ENCODE assay signal across 12 cellular contexts in genomic region chr14:24392327-24393098, GRCh38. TPM values are rescaled to one million over a fixed set of nuclear protein-coding genes. Genes with fewer than 3 reads are reported as not detected.
DNase-seq lines count a peak whose midpoint lies in the region; ATAC-seq, FAIRE-seq and TF ChIP-seq lines count a peak whose summit lies in the region.
"Had no signal": no experiment of that assay in that cellular context is flagged by ENCODE, and none has a peak within 500 bp of the region (broad histone marks: within the 10 kb centered on the region; RNA-seq: fewer than 3 reads in every experiment).

No MANE protein-coding gene starts in this region.

- H2AFZ ChIP-seq in H1 (ENCODE audit: low read length) (no peak overlapping the region), trophoblast cell (ENCODE audit: insufficient read depth, low read length, poor library complexity) (no peak overlapping the region)

- no peak overlapping the region for H3K23ac ChIP-seq in H1 (ENCODE audit: insufficient read length)
- no peak overlapping the region for H3K23ac ChIP-seq in trophoblast cell (ENCODE audit: low read length)

- H3K14ac ChIP-seq in H1 (ENCODE audit: insufficient read length) (no peak overlapping the region), trophoblast cell (ENCODE audit: low read length) (peak overlapping the region; percentile 60)

- H3K9me3 Mint-ChIP-seq in activated T-helper 2 cell treated with anti-CD3 and anti-CD28 coated beads, Interferon-gamma antibody, Interleukin-2, Interleukin-4, amounts not matched to agents 10 μg/mL and 5 μg/mL and 100 μg/mL, durations not matched to agents 14 hours and 24 hours and 36 hours = no peaks in the 10 kb centered on the region
- H3K9me3 Mint-ChIP-seq: activated naive CD4-positive, alpha-beta T cell treated with anti-CD3 and anti-CD28 coated beads for 36 hours; stimulated activated naive CD8-positive, alpha-beta T cell treated with anti-CD3 and anti-CD28 coated beads, Interleukin-15, amount 100 ng/mL, for 72 hours; T-helper 1 cell treated with Interleukin-12 subunit alpha and Interleukin-12 subunit beta and Interleukin-4 antibody, amounts not matched to agents 30 μg/mL and 1 μg/mL, for 36 hours had no signal

- H2BK20ac ChIP-seq in H1 (ENCODE audit: low read length) = 0 out of 2 replicates have a peak overlapping the region, but pooled peaks have one; percentile 26

- H3K27me3 Mint-ChIP-seq in activated T-helper 2 cell treated with anti-CD3 and anti-CD28 coated beads, Interferon-gamma antibody, Interleukin-2, Interleukin-4, amounts not matched to agents 10 μg/mL and 5 μg/mL and 100 μg/mL, durations not matched to agents 14 hours and 24 hours and 36 hours (ENCODE audit: low read depth) = peaks cover 39% of the 10 kb centered on the region

- no peak overlapping the region for H2BK15ac ChIP-seq in H1 (ENCODE audit: low read length)

- H3K4me2 ChIP-seq in H1 (ENCODE audit: insufficient read depth in 1 of 2, low read depth in 2 of 2, low read length in 2 of 2) (no peak overlapping the region; a peak in 1 of 4 replicates), trophoblast cell (ENCODE audit: low read length) (peak overlapping the region; percentile 15)

- H3K4me1 Mint-ChIP-seq in activated T-helper 2 cell treated with anti-CD3 and anti-CD28 coated beads, Interferon-gamma antibody, Interleukin-2, Interleukin-4, amounts not matched to agents 10 μg/mL and 5 μg/mL and 100 μg/mL, durations not matched to agents 14 hours and 24 hours and 36 hours (ENCODE audit: low read depth) = no peaks in the 10 kb centered on the region

- TF ChIP-seq POLR2A in H54 (IDR thresholded peaks at IDR 0.05; ENCODE audit: low read depth, low read length) (no peak), H1 (IDR thresholded peaks at IDR 0.05; ENCODE audit: control extremely low read depth in 1 of 2, low read depth in 2 of 2, low read length in 2 of 2) (no peak), spleen (IDR thresholded peaks at IDR 0.05) (no peak)

- H2BK120ac ChIP-seq in H1 (replicated peaks; ENCODE audit: low read depth, low read length) = no peak overlapping the region
- no peak overlapping the region for H2BK120ac ChIP-seq in trophoblast cell (ENCODE audit: insufficient read depth, low read length, poor library complexity)

- peaks cover 0 to 5% (median 0%) of the 10 kb centered on the region in 4 experiments; a peak in 3 of 7 replicates for H3K4me1 ChIP-seq in H1 (replicated peaks in 1 of 4; ENCODE audit: control insufficient read depth in 3 of 4, insufficient read depth in 4 of 4, low read length in 3 of 4)
- peaks cover 19 to 26% of the 10 kb centered on the region in 2 experiments for H3K4me1 ChIP-seq in trophoblast cell (ENCODE audit: control insufficient read depth in 1 of 2, insufficient read depth in 2 of 2, low read length in 2 of 2)
- no peaks in the 10 kb centered on the region for H3K4me1 ChIP-seq in spleen

- peaks cover 0 to 3% (median 1%) of the 10 kb centered on the region in 4 experiments; a peak in 2 of 7 replicates for H3K27me3 ChIP-seq in H1 (replicated peaks in 1 of 4; ENCODE audit: control insufficient read depth in 3 of 4, extremely low read depth in 1 of 4, insufficient read depth in 3 of 4, low read length in 3 of 4)
- no peaks in the 10 kb centered on the region for H3K27me3 ChIP-seq in trophoblast cell (ENCODE audit: insufficient read depth, low read length)
- peaks cover 0 to 9% (median 0%) of the 10 kb centered on the region in 7 donors for H3K27me3 ChIP-seq in spleen (replicated peaks in 1 of 7)

- no peak overlapping the region for H4K91ac ChIP-seq in H1 (replicated peaks; ENCODE audit: insufficient read length, low read length)
- H4K91ac ChIP-seq in trophoblast cell (ENCODE audit: low read depth, low read length) = no peak overlapping the region

- TF ChIP-seq RAD21 in H1 (IDR thresholded peaks at IDR 0.05 in 1 of 2, conservative IDR thresholded peaks at IDR 0.05 in 1 of 2; ENCODE audit: low read depth in 2 of 2, low read length in 2 of 2) = no peak

- DNase-seq in H54 (ENCODE audit: insufficient read length, low spot score) (peak; percentile 45), NCI-H345 treated with DMSO at 0.1 percent for 48 hours (lab: John Stamatoyannopoulos, UW; ENCODE audit: unreplicated experiment) (peak; percentile 36), H1 (ENCODE audit: low read depth in 1 of 2, low spot score in 2 of 2) (no peak), trophoblast cell (peak; percentile 51 to 89), spleen (no peak), C1 segment of cervical spinal cord (lab: John Stamatoyannopoulos, UW) (no peak)
- no peak for DNase-seq in activated T-helper 2 cell treated with anti-CD3 and anti-CD28 coated beads, Interferon-gamma antibody, Interleukin-2, Interleukin-4, amounts not matched to agents 10 μg/mL and 5 μg/mL and 100 μg/mL, durations not matched to agents 14 hours and 24 hours and 36 hours (ENCODE audit: low spot score)
- DNase-seq: activated naive CD4-positive, alpha-beta T cell treated with anti-CD3 and anti-CD28 coated beads for 36 hours; right cardiac atrium; stimulated activated naive CD8-positive, alpha-beta T cell treated with anti-CD3 and anti-CD28 coated beads, Interleukin-15, amount 100 ng/mL, for 72 hours had no signal

- TF ChIP-seq EP300 in H1 (IDR thresholded peaks at IDR 0.05; ENCODE audit: borderline replicate concordance in 1 of 2, low read depth in 2 of 2, low read length in 2 of 2) = no peak

- no peaks in the 10 kb centered on the region for H3K79me2 ChIP-seq in H1 (ENCODE audit: control insufficient read depth in 1 of 2, insufficient read depth in 2 of 2, low read length in 2 of 2)
- H3K79me2 ChIP-seq in trophoblast cell (ENCODE audit: control insufficient read depth, insufficient read depth, low read length, poor library complexity) = no peaks in the 10 kb centered on the region

- no peak overlapping the region for H2AK5ac ChIP-seq in H1 (ENCODE audit: low read depth, low read length)
- no peak overlapping the region for H2AK5ac ChIP-seq in trophoblast cell (ENCODE audit: low read length)

- H3K23me2 ChIP-seq in H1 (ENCODE audit: low read depth, low read length) = no peaks in the 10 kb centered on the region

- H3K18ac ChIP-seq in H1 (ENCODE audit: extremely low read depth, low read length) (no peak overlapping the region), trophoblast cell (ENCODE audit: low read length) (no peak overlapping the region)

- H3K4ac ChIP-seq in H1 (replicated peaks; ENCODE audit: insufficient read length, low read depth, low read length) (no peak overlapping the region), trophoblast cell (ENCODE audit: low read depth, low read length) (no peak overlapping the region)

- H4K8ac ChIP-seq in H1 (ENCODE audit: extremely low read depth, insufficient read depth, low read length) (no peak overlapping the region), trophoblast cell (ENCODE audit: low read depth, low read length) (peak overlapping the region; percentile 7)

- H3K27ac ChIP-seq in H1 (ENCODE audit: low read depth, low read length) = no peak overlapping the region
- peak overlapping the region; percentile 64 for H3K27ac ChIP-seq in trophoblast cell (ENCODE audit: low read depth, low read length)
- no peak overlapping the region for H3K27ac ChIP-seq in spleen

- no peak overlapping the region for H3K9ac ChIP-seq in H1 (replicated peaks in 1 of 4; ENCODE audit: extremely low read depth in 1 of 4, low read depth in 3 of 4, low read length in 3 of 4)
- H3K9ac ChIP-seq in trophoblast cell (ENCODE audit: low read length) = no peak overlapping the region

- CTCF ChIA-PET in H1 (lab: Charles Lee; ENCODE audit: partially characterized antibody) = interaction anchor here (1.0 to 5.4 kb wide), 6 partner anchors 14 to 44 kb away, joined by 3 to 40 read pairs (median 4); no protein-coding TSS in a partner anchor

- no peaks in the 10 kb centered on the region for H4K20me1 ChIP-seq in H1 (replicated peaks in 1 of 2; ENCODE audit: control insufficient read depth in 1 of 2, insufficient read depth in 2 of 2, low read length in 2 of 2)

- no peaks in the 10 kb centered on the region for H3K36me3 Mint-ChIP-seq in activated T-helper 2 cell treated with anti-CD3 and anti-CD28 coated beads, Interferon-gamma antibody, Interleukin-2, Interleukin-4, amounts not matched to agents 10 μg/mL and 5 μg/mL and 100 μg/mL, durations not matched to agents 14 hours and 24 hours and 36 hours (ENCODE audit: low read depth)

- intact Hi-C loops in spleen (cut with DNase I; ENCODE audit: low total_unique reads) = no loop called here
- intact Hi-C loops in activated T-helper 2 cell treated with anti-CD3 and anti-CD28 coated beads, Interferon-gamma antibody, Interleukin-2, Interleukin-4, amounts not matched to agents 10 μg/mL and 5 μg/mL and 100 μg/mL, durations not matched to agents 14 hours and 24 hours and 36 hours (cut with micrococcal nuclease) = no loop called here

- H3K79me1 ChIP-seq in H1 (ENCODE audit: low read depth, low read length) = no peaks in the 10 kb centered on the region
- H3K79me1 ChIP-seq in trophoblast cell (ENCODE audit: low read length) = peaks cover 18% of the 10 kb centered on the region

- H3K36me3 ChIP-seq in H1 (ENCODE audit: control insufficient read depth in 2 of 4, insufficient read depth in 4 of 4, low read length in 3 of 4) (no peaks in the 10 kb centered on the region), trophoblast cell (ENCODE audit: control insufficient read depth in 1 of 2, insufficient read depth in 2 of 2, low read length in 2 of 2) (no peaks in the 10 kb centered on the region), spleen (no peaks in the 10 kb centered on the region)

- H3K4me3 ChIP-seq in H1 (ENCODE audit: extremely low read depth in 1 of 4, insufficient read depth in 2 of 4, low read depth in 3 of 4, low read length in 4 of 4) = no peak overlapping the region
- H3K4me3 ChIP-seq in trophoblast cell (ENCODE audit: low read depth, low read length) = no peak overlapping the region
- no peak overlapping the region for H3K4me3 ChIP-seq in spleen

- H2BK12ac ChIP-seq in H1 (ENCODE audit: low read depth, low read length) = 0 out of 2 replicates have a peak overlapping the region, but pooled peaks have one; percentile 19
- no peak overlapping the region for H2BK12ac ChIP-seq in trophoblast cell (ENCODE audit: low read length)

- POLR2A ChIA-PET in H1 (lab: Charles Lee; ENCODE audit: partially characterized antibody) = interaction anchor here (0.7 to 4.7 kb wide), 3 partner anchors 14 to 23 kb away, joined by 3 to 27 read pairs (median 4); no protein-coding TSS in a partner anchor

- no peak for FAIRE-seq in H54 (lab: Jason Lieb, UNC)
- FAIRE-seq in H1 (lab: Jason Lieb, UNC) = no peak

- no peak overlapping the region for H3K56ac ChIP-seq in H1 (replicated peaks; ENCODE audit: insufficient read length, low read depth, low read length)

- H3K4me3 Mint-ChIP-seq in activated T-helper 2 cell treated with anti-CD3 and anti-CD28 coated beads, Interferon-gamma antibody, Interleukin-2, Interleukin-4, amounts not matched to agents 10 μg/mL and 5 μg/mL and 100 μg/mL, durations not matched to agents 14 hours and 24 hours and 36 hours (ENCODE audit: low read depth) = no peak overlapping the region
- H3K4me3 Mint-ChIP-seq: activated naive CD4-positive, alpha-beta T cell treated with anti-CD3 and anti-CD28 coated beads for 36 hours; stimulated activated naive CD8-positive, alpha-beta T cell treated with anti-CD3 and anti-CD28 coated beads, Interleukin-15, amount 100 ng/mL, for 72 hours; T-helper 1 cell treated with Interleukin-12 subunit alpha and Interleukin-12 subunit beta and Interleukin-4 antibody, amounts not matched to agents 30 μg/mL and 1 μg/mL, for 36 hours had no signal

- H3K9me3 ChIP-seq in H1 (ENCODE audit: insufficient read depth in 2 of 2, low read depth in 1 of 2, low read length in 1 of 2) (no peaks in the 10 kb centered on the region), trophoblast cell (ENCODE audit: insufficient read depth, low read depth, low read length) (no peaks in the 10 kb centered on the region), spleen (no peaks in the 10 kb centered on the region)

- TF ChIP-seq CTCF in H1 (IDR thresholded peaks at IDR 0.05; ENCODE audit: control extremely low read depth in 1 of 3, insufficient read depth in 1 of 3, low read depth in 1 of 3, low read length in 3 of 3) = peak in 1 of 3 experiments; percentile 26; a peak in 1 of 4 replicates
- no peak for TF ChIP-seq CTCF in spleen (IDR thresholded peaks at IDR 0.05 in 8 of 11, conservative IDR thresholded peaks at IDR 0.05 in 3 of 11)

- H2BK5ac ChIP-seq in H1 (ENCODE audit: low read depth, low read length) (no peak overlapping the region), trophoblast cell (ENCODE audit: low read depth, low read length, poor library complexity) (peak overlapping the region; percentile 47)

- H4K12ac ChIP-seq in trophoblast cell (ENCODE audit: low read depth, low read length) = no peak overlapping the region

- H4K5ac ChIP-seq in H1 (ENCODE audit: insufficient read length, low read depth, low read length) = no peak overlapping the region

- no peak overlapping the region for H3K27ac Mint-ChIP-seq in activated T-helper 2 cell treated with anti-CD3 and anti-CD28 coated beads, Interferon-gamma antibody, Interleukin-2, Interleukin-4, amounts not matched to agents 10 μg/mL and 5 μg/mL and 100 μg/mL, durations not matched to agents 14 hours and 24 hours and 36 hours
- H3K27ac Mint-ChIP-seq: activated naive CD4-positive, alpha-beta T cell treated with anti-CD3 and anti-CD28 coated beads for 36 hours; stimulated activated naive CD8-positive, alpha-beta T cell treated with anti-CD3 and anti-CD28 coated beads, Interleukin-15, amount 100 ng/mL, for 72 hours; T-helper 1 cell treated with Interleukin-12 subunit alpha and Interleukin-12 subunit beta and Interleukin-4 antibody, amounts not matched to agents 30 μg/mL and 1 μg/mL, for 36 hours had no signal

- 63% methylated on average over 8 of the region's 8 CpGs; no CpG with 5 or more reads in 1 of the 2 experiments for WGBS in H1 (ENCODE audit: extremely low coverage in 1 of 2, insufficient coverage in 1 of 2, insufficient read length in 1 of 2, insufficient replicate concordance in 2 of 2, low coverage in 1 of 2, low lambda C conversion rate in 2 of 2, missing lambda C conversion rate in 1 of 2), 2 experiments
- no CpG with 5 or more reads among the region's 8 CpGs for WGBS in trophoblast cell (ENCODE audit: extremely low coverage, insufficient coverage, insufficient read length)
- WGBS in spleen, 5 donors = 75 to 88% (median 77%) methylated on average over 8 of the region's 8 CpGs

- ATAC-seq in GM19463 (IDR thresholded peaks at IDR 0.05; ENCODE audit: unreplicated experiment) = no peak
- ATAC-seq: stimulated activated naive CD8-positive, alpha-beta T cell treated with anti-CD3 and anti-CD28 coated beads, Interleukin-15, amount 100 ng/mL, for 72 hours had no signal

RNA-seq across cellular contexts. Expression of gene NYNRIN, which starts 6.3 kb away (rescaled TPM):
- 18.3 and 19.6 TPM in 2 replicates for total RNA-seq in H1 (2021; fragmentation: NEBNext Ultra II Directional; extraction: Animal tissue kit (Norgen Biotek cat#: 25700))
- polyA plus RNA-seq in H1 (2011; rRNA removed) = 15.2 and 18.4 TPM in 2 replicates
- polyA plus RNA-seq in H1 (2011; cell fraction: cytosol; rRNA removed) = 10.5 TPM
- 27.2 TPM for polyA plus RNA-seq in H1 (2011; cell fraction: nucleus; rRNA removed)
- 11.9 to 18.8 TPM (median 15.4 TPM) in 4 replicates for polyA plus RNA-seq in H1 (2012, experiment 1 of 2)
- 15.0 TPM for polyA plus RNA-seq in H1 (2012, experiment 2 of 2)
- 9.0 TPM for polyA plus RNA-seq in H1 (2013, experiment 1 of 2)
- polyA plus RNA-seq in H1 (2013, experiment 2 of 2) = 8.4 TPM
- 24.2 and 26.3 TPM in 2 replicates for polyA minus RNA-seq in H1 (2011; rRNA and poly(A)+ RNA removed)
- polyA minus RNA-seq in H1 (2011; cell fraction: cytosol; rRNA and poly(A)+ RNA removed) = 16.6 TPM
- 18.8 TPM for polyA minus RNA-seq in H1 (2011; cell fraction: nucleus; rRNA and poly(A)+ RNA removed)
- polyA plus RNA-seq in trophoblast cell (2013) = 28.6 and 29.2 TPM in 2 replicates
- 10 to 100 TPM in 5 of 7 donors, 1 to 10 TPM in 2; 4.7 to 18.0 (median 12.0) TPM for total RNA-seq in spleen
- 1 to 10 TPM in 2 of 3 donors, under 1 TPM in 1; 0.87 to 2.7 (median 2.2) TPM for polyA plus RNA-seq in spleen
- 0.02 and 0.34 TPM in 2 replicates for total RNA-seq in activated T-helper 2 cell treated with anti-CD3 and anti-CD28 coated beads, Interferon-gamma antibody, Interleukin-2, Interleukin-4, amounts not matched to agents 10 μg/mL and 5 μg/mL and 100 μg/mL, durations not matched to agents 14 hours and 24 hours and 36 hours

RNA-seq across cellular contexts. Expression of gene NFATC4, which starts 24.5 kb away (rescaled TPM):
- 47.3 and 51.2 TPM in 2 replicates for total RNA-seq in H1 (2021; fragmentation: NEBNext Ultra II Directional; extraction: Animal tissue kit (Norgen Biotek cat#: 25700))
- 50.3 and 78.9 TPM in 2 replicates for polyA plus RNA-seq in H1 (2011; rRNA removed)
- 58.4 TPM for polyA plus RNA-seq in H1 (2011; cell fraction: cytosol; rRNA removed)
- 578 TPM for polyA plus RNA-seq in H1 (2011; cell fraction: nucleus; rRNA removed)
- 35.4 to 72.8 TPM (median 70.8 TPM) in 4 replicates for polyA plus RNA-seq in H1 (2012, experiment 1 of 2)
- polyA plus RNA-seq in H1 (2012, experiment 2 of 2) = 49.3 TPM
- 29.4 TPM for polyA plus RNA-seq in H1 (2013, experiment 1 of 2)
- 24.1 TPM for polyA plus RNA-seq in H1 (2013, experiment 2 of 2)
- 19.4 and 23.0 TPM in 2 replicates for polyA minus RNA-seq in H1 (2011; rRNA and poly(A)+ RNA removed)
- 22.5 TPM for polyA minus RNA-seq in H1 (2011; cell fraction: cytosol; rRNA and poly(A)+ RNA removed)
- polyA minus RNA-seq in H1 (2011; cell fraction: nucleus; rRNA and poly(A)+ RNA removed) = 54.7 TPM
- polyA plus RNA-seq in trophoblast cell (2013) = 33.4 and 33.6 TPM in 2 replicates
- 10 to 100 TPM; 10.7 to 29.2 (median 20.2) TPM for total RNA-seq in spleen
- 100 to 1,000 TPM in 1 of 3 donors, 10 to 100 TPM in 2; 51.1 to 145 (median 99.9) TPM for polyA plus RNA-seq in spleen
- 0.21 TPM in 1 of 2 replicates, not detected in the other for total RNA-seq in activated T-helper 2 cell treated with anti-CD3 and anti-CD28 coated beads, Interferon-gamma antibody, Interleukin-2, Interleukin-4, amounts not matched to agents 10 μg/mL and 5 μg/mL and 100 μg/mL, durations not matched to agents 14 hours and 24 hours and 36 hours

RNA-seq across cellular contexts. Expression of gene CBLN3, which starts 37.0 kb away (rescaled TPM):
- total RNA-seq in H1 (2021; fragmentation: NEBNext Ultra II Directional; extraction: Animal tissue kit (Norgen Biotek cat#: 25700)) = 0.52 and 0.54 TPM in 2 replicates
- polyA plus RNA-seq in H1 (2011; rRNA removed) = 0.72 and 1.00 TPM in 2 replicates
- 0.65 TPM for polyA plus RNA-seq in H1 (2011; cell fraction: cytosol; rRNA removed)
- 1.7 TPM for polyA plus RNA-seq in H1 (2011; cell fraction: nucleus; rRNA removed)
- polyA plus RNA-seq in H1 (2012, experiment 1 of 2) = 0.37 to 1.00 TPM (median 0.83 TPM) in 4 replicates
- 0.43 TPM for polyA plus RNA-seq in H1 (2012, experiment 2 of 2)
- polyA plus RNA-seq in H1 (2013, experiment 1 of 2) = 0.57 TPM
- polyA plus RNA-seq in H1 (2013, experiment 2 of 2) = 0.53 TPM
- 0.12 and 0.57 TPM in 2 replicates for polyA minus RNA-seq in H1 (2011; rRNA and poly(A)+ RNA removed)
- polyA minus RNA-seq in H1 (2011; cell fraction: cytosol; rRNA and poly(A)+ RNA removed) = not detected
- polyA minus RNA-seq in H1 (2011; cell fraction: nucleus; rRNA and poly(A)+ RNA removed) = 1.2 TPM
- polyA plus RNA-seq in trophoblast cell (2013) = 0.46 and 0.67 TPM in 2 replicates
- total RNA-seq in spleen = 10 to 100 TPM in 4 of 7 donors, 1 to 10 TPM in 3; 4.3 to 21.7 (median 13.7) TPM
- 10 to 100 TPM in 1 of 3 donors, 1 to 10 TPM in 2; 5.8 to 13.8 (median 6.8) TPM for polyA plus RNA-seq in spleen
- total RNA-seq in activated T-helper 2 cell treated with anti-CD3 and anti-CD28 coated beads, Interferon-gamma antibody, Interleukin-2, Interleukin-4, amounts not matched to agents 10 μg/mL and 5 μg/mL and 100 μg/mL, durations not matched to agents 14 hours and 24 hours and 36 hours = 5.4 and 5.5 TPM in 2 replicates

RNA-seq across cellular contexts. Expression of gene KHNYN, which starts 37.2 kb away (rescaled TPM):
- total RNA-seq in H1 (2021; fragmentation: NEBNext Ultra II Directional; extraction: Animal tissue kit (Norgen Biotek cat#: 25700)) = 22.1 and 22.3 TPM in 2 replicates
- polyA plus RNA-seq in H1 (2011; rRNA removed) = 7.6 and 9.2 TPM in 2 replicates
- polyA plus RNA-seq in H1 (2011; cell fraction: cytosol; rRNA removed) = 10.0 TPM
- 18.3 TPM for polyA plus RNA-seq in H1 (2011; cell fraction: nucleus; rRNA removed)
- polyA plus RNA-seq in H1 (2012, experiment 1 of 2) = 14.2 to 18.4 TPM (median 16.7 TPM) in 4 replicates
- 6.4 TPM for polyA plus RNA-seq in H1 (2012, experiment 2 of 2)
- polyA plus RNA-seq in H1 (2013, experiment 1 of 2) = 8.0 TPM
- polyA plus RNA-seq in H1 (2013, experiment 2 of 2) = 8.6 TPM
- polyA minus RNA-seq in H1 (2011; rRNA and poly(A)+ RNA removed) = 17.7 and 19.0 TPM in 2 replicates
- 10.9 TPM for polyA minus RNA-seq in H1 (2011; cell fraction: cytosol; rRNA and poly(A)+ RNA removed)
- polyA minus RNA-seq in H1 (2011; cell fraction: nucleus; rRNA and poly(A)+ RNA removed) = 23.2 TPM
- polyA plus RNA-seq in trophoblast cell (2013) = 24.7 and 26.0 TPM in 2 replicates
- total RNA-seq in spleen = 10 to 100 TPM; 65.5 to 90.6 (median 72.2) TPM
- polyA plus RNA-seq in spleen = 10 to 100 TPM; 10.9 to 35.2 (median 14.0) TPM
- total RNA-seq in activated T-helper 2 cell treated with anti-CD3 and anti-CD28 coated beads, Interferon-gamma antibody, Interleukin-2, Interleukin-4, amounts not matched to agents 10 μg/mL and 5 μg/mL and 100 μg/mL, durations not matched to agents 14 hours and 24 hours and 36 hours = 72.6 and 75.3 TPM in 2 replicates

RNA-seq across cellular contexts. Expression of gene SDR39U1, which starts 50.1 kb away (rescaled TPM):
- 45.2 and 46.7 TPM in 2 replicates for total RNA-seq in H1 (2021; fragmentation: NEBNext Ultra II Directional; extraction: Animal tissue kit (Norgen Biotek cat#: 25700))
- polyA plus RNA-seq in H1 (2011; rRNA removed) = 98.8 and 104 TPM in 2 replicates
- 84.0 TPM for polyA plus RNA-seq in H1 (2011; cell fraction: cytosol; rRNA removed)
- 132 TPM for polyA plus RNA-seq in H1 (2011; cell fraction: nucleus; rRNA removed)
- polyA plus RNA-seq in H1 (2012, experiment 1 of 2) = 42.7 to 63.6 TPM (median 60.1 TPM) in 4 replicates
- 60.9 TPM for polyA plus RNA-seq in H1 (2012, experiment 2 of 2)
- polyA plus RNA-seq in H1 (2013, experiment 1 of 2) = 42.5 TPM
- polyA plus RNA-seq in H1 (2013, experiment 2 of 2) = 37.4 TPM
- 18.7 and 22.0 TPM in 2 replicates for polyA minus RNA-seq in H1 (2011; rRNA and poly(A)+ RNA removed)
- 14.5 TPM for polyA minus RNA-seq in H1 (2011; cell fraction: cytosol; rRNA and poly(A)+ RNA removed)
- 35.0 TPM for polyA minus RNA-seq in H1 (2011; cell fraction: nucleus; rRNA and poly(A)+ RNA removed)
- polyA plus RNA-seq in trophoblast cell (2013) = 25.9 and 26.1 TPM in 2 replicates
- total RNA-seq in spleen = 10 to 100 TPM; 48.2 to 87.8 (median 63.7) TPM
- polyA plus RNA-seq in spleen = 100 to 1,000 TPM in 2 of 3 donors, 10 to 100 TPM in 1; 94.6 to 146 (median 124) TPM
- total RNA-seq in activated T-helper 2 cell treated with anti-CD3 and anti-CD28 coated beads, Interferon-gamma antibody, Interleukin-2, Interleukin-4, amounts not matched to agents 10 μg/mL and 5 μg/mL and 100 μg/mL, durations not matched to agents 14 hours and 24 hours and 36 hours = 40.8 and 47.7 TPM in 2 replicates

Comparison
In these comparisons a context has a peak if more than half of its experiments do, and no peak if none do; other contexts are left out.
1. DNase-seq: peak in H54 (single experiment), NCI-H345 treated with DMSO at 0.1 percent for 48 hours (single experiment) and trophoblast cell (2 of 2); none in H1 (0 of 2), spleen (single experiment), C1 segment of cervical spinal cord (0 of 14) and activated T-helper 2 cell treated with anti-CD3 and anti-CD28 coated beads, Interferon-gamma antibody, Interleukin-2, Interleukin-4, amounts not matched to agents 10 μg/mL and 5 μg/mL and 100 μg/mL, durations not matched to agents 14 hours and 24 hours and 36 hours (single experiment).